Comparison of ENCODE assay signal across 18 cellular contexts in the genomic region with DNA sequence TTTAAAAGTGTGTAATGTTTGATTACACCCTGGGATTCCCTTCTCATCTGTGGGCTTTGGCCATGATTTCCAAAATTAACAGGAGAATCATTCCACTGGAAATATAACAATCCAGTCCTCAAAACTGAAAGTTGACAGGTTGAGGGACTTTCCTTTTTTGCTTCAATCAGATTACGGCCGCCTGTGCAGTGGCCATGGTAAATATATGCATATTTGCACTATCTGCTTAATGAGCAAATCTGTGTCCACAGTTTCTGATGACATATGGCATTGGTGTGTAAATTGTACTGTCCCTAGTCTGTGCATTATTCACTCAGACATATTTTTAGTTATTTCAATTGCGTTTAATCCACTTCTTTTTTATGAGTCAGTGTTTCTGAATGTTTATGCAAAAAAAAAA.
DNase-seq lines count a peak whose midpoint lies in the region; ATAC-seq and TF ChIP-seq lines count a peak whose summit lies in the region.
"Had no signal": no experiment of that assay in that cellular context is flagged by ENCODE, and none has a peak within 500 bp of the region (broad histone marks: within the 10 kb centered on the region; RNA-seq: fewer than 3 reads in every experiment).

No MANE protein-coding gene starts in this region.

- no peak for TF ChIP-seq EP300 in SK-N-SH (IDR thresholded peaks at IDR 0.05; ENCODE audit: borderline replicate concordance in 1 of 2, low read depth in 1 of 2, low read length in 1 of 2)

- peak overlapping the region in 1 of 2 experiments; percentile 27; a peak in 1 of 4 replicates for H3K4me3 ChIP-seq in SK-N-SH (ENCODE audit: low read depth in 2 of 2, low read length in 1 of 2)
- no peak overlapping the region for H3K4me3 ChIP-seq in mesodermal cell (ENCODE audit: extremely low read depth, insufficient read depth, low read length, poor library complexity, severe bottlenecking)
- H3K4me3 ChIP-seq in upper lobe of right lung, result no peak overlapping the region
- no peak overlapping the region for H3K4me3 ChIP-seq in WERI-Rb-1 (ENCODE audit: low read depth, low read length)
- H3K4me3 ChIP-seq: A549, BLaER1 had no signal

- H3K9ac ChIP-seq in SK-N-SH, result 0 out of 2 replicates have a peak overlapping the region, but pooled peaks have one; percentile 33
- H3K9ac ChIP-seq: BLaER1 had no signal

- peaks cover 14% of the 10 kb centered on the region for H3F3A ChIP-seq in SK-N-SH (replicated peaks; ENCODE audit: insufficient read depth)

- no peaks in the 10 kb centered on the region for H3K9me2 ChIP-seq in SK-N-SH

- H3K27ac ChIP-seq in SK-N-SH (ENCODE audit: low read depth in 2 of 2, low read length in 1 of 2) (peak overlapping the region in 1 of 2 experiments; percentile 69; a peak in 2 of 4 replicates), mesodermal cell (ENCODE audit: low read depth, low read length, severe bottlenecking) (peak overlapping the region; percentile 0), upper lobe of right lung (no peak overlapping the region), WERI-Rb-1 (no peak overlapping the region)
- H3K27ac ChIP-seq: 22Rv1, A549, BLaER1 had no signal

- H3K79me2 ChIP-seq in SK-N-SH (ENCODE audit: insufficient read depth), result no peaks in the 10 kb centered on the region

- H2AFZ ChIP-seq in SK-N-SH (ENCODE audit: low read depth), result no peak overlapping the region

- ATAC-seq in SK-N-SH treated with all-trans-retinoic acid at 6 μM for 48 hours (no peak), upper lobe of right lung (no peak), HG03097 (IDR thresholded peaks at IDR 0.05; ENCODE audit: low FRiP score, unreplicated experiment) (no peak)
- ATAC-seq: A549, HCT116 had no signal

- intact Hi-C loops in upper lobe of right lung (cut with DNase I), result no loop called here

- CTCF ChIA-PET in SK-N-SH (lab: Yijun Ruan, JAX), result no interaction called here

- no peaks in the 10 kb centered on the region for H3K9me3 ChIP-seq in SK-N-SH
- no peaks in the 10 kb centered on the region for H3K9me3 ChIP-seq in mesodermal cell (ENCODE audit: control insufficient read depth, low read length)
- H3K9me3 ChIP-seq in upper lobe of right lung, result no peaks in the 10 kb centered on the region
- H3K9me3 ChIP-seq in WERI-Rb-1 (ENCODE audit: severe bottlenecking), result no peaks in the 10 kb centered on the region
- H3K9me3 ChIP-seq: A549, BLaER1 had no signal

- TF ChIP-seq RAD21 in SK-N-SH (IDR thresholded peaks at IDR 0.05; ENCODE audit: low read length), result no peak

- POLR2A ChIA-PET in SK-N-SH (lab: Yijun Ruan, JAX), result no interaction called here

- no peaks in the 10 kb centered on the region for H3K27me3 ChIP-seq in SK-N-SH (ENCODE audit: insufficient read depth)
- H3K27me3 ChIP-seq in upper lobe of right lung, result no peaks in the 10 kb centered on the region
- H3K27me3 ChIP-seq in WERI-Rb-1 (ENCODE audit: insufficient read depth, low read depth, severe bottlenecking), result no peaks in the 10 kb centered on the region
- H3K27me3 ChIP-seq: BLaER1 had no signal

- H3K4me1 ChIP-seq in SK-N-SH (ENCODE audit: control insufficient read depth in 1 of 2, insufficient read depth in 2 of 2, low read depth in 1 of 2, low read length in 1 of 2), result peaks cover 0 to 18% of the 10 kb centered on the region in 2 experiments; a peak in 3 of 4 replicates
- no peaks in the 10 kb centered on the region for H3K4me1 ChIP-seq in mesodermal cell (ENCODE audit: control insufficient read depth, insufficient read depth, low read length, poor library complexity, severe bottlenecking)
- H3K4me1 ChIP-seq in upper lobe of right lung, result no peaks in the 10 kb centered on the region
- H3K4me1 ChIP-seq: BLaER1 had no signal

- no peak for TF ChIP-seq CTCF in SK-N-SH (IDR thresholded peaks at IDR 0.05)
- TF ChIP-seq CTCF in upper lobe of right lung (IDR thresholded peaks at IDR 0.05), result no peak
- no peak for TF ChIP-seq CTCF in WERI-Rb-1 (IDR thresholded peaks at IDR 0.05; ENCODE audit: low read depth, low read length)

- no peak for DNase-seq in SK-N-SH
- peak; percentile 26 for DNase-seq in astrocyte of the hippocampus (ENCODE audit: low read depth, low spot score)
- DNase-seq in medulla oblongata (ENCODE audit: extremely low spot score), result no peak
- no peak for DNase-seq in upper lobe of right lung
- no peak for DNase-seq in WERI-Rb-1
- DNase-seq: CD4-positive, alpha-beta memory T cell; DMS153; GF-D8; GOT3; H7; HFFc6 had no signal

- H3K36me3 ChIP-seq in SK-N-SH (replicated peaks in 1 of 2; ENCODE audit: control insufficient read depth in 1 of 2, insufficient read depth in 2 of 2, low read length in 1 of 2) (no peaks in the 10 kb centered on the region), mesodermal cell (ENCODE audit: control insufficient read depth, insufficient read depth, low read length) (peaks cover 6% of the 10 kb centered on the region), upper lobe of right lung (no peaks in the 10 kb centered on the region), WERI-Rb-1 (no peaks in the 10 kb centered on the region)
- H3K36me3 ChIP-seq: BLaER1 had no signal

- peak overlapping the region; percentile 55; the same call in 1 of the 2 replicates for H3K4me2 ChIP-seq in SK-N-SH
- H3K4me2 ChIP-seq: A549, BLaER1 had no signal

- WGBS in SK-N-SH (ENCODE audit: low lambda C conversion rate), result 40% methylated on average over 3 of the region's 3 CpGs
- no CpG with 5 or more reads among the region's 3 CpGs for WGBS in mesodermal cell (ENCODE audit: insufficient coverage in 2 of 2), 2 experiments

- no peaks in the 10 kb centered on the region for H4K20me1 ChIP-seq in SK-N-SH (ENCODE audit: insufficient read depth)
- H4K20me1 ChIP-seq: BLaER1 had no signal

TF ChIP-seq in SK-N-SH, 30 proteins besides CTCF, POLR2A, EP300 and RAD21 (continues in another document):
- TF ChIP-seq, protein P1, sequence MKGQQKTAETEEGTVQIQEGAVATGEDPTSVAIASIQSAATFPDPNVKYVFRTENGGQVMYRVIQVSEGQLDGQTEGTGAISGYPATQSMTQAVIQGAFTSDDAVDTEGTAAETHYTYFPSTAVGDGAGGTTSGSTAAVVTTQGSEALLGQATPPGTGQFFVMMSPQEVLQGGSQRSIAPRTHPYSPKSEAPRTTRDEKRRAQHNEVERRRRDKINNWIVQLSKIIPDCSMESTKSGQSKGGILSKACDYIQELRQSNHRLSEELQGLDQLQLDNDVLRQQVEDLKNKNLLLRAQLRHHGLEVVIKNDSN (IDR thresholded peaks at IDR 0.05; ENCODE audit: borderline replicate concordance, low read depth), result no peak
- TF ChIP-seq NRF1 (IDR thresholded peaks at IDR 0.05; ENCODE audit: low read depth, low read length) (no peak), GATA2 (CRISPR knock-in tag; IDR thresholded peaks at IDR 0.05) (no peak), EZH2phosphoT487 (IDR thresholded peaks at IDR 0.05; ENCODE audit: borderline replicate concordance, low read depth) (no peak)
- TF ChIP-seq, protein P2, sequence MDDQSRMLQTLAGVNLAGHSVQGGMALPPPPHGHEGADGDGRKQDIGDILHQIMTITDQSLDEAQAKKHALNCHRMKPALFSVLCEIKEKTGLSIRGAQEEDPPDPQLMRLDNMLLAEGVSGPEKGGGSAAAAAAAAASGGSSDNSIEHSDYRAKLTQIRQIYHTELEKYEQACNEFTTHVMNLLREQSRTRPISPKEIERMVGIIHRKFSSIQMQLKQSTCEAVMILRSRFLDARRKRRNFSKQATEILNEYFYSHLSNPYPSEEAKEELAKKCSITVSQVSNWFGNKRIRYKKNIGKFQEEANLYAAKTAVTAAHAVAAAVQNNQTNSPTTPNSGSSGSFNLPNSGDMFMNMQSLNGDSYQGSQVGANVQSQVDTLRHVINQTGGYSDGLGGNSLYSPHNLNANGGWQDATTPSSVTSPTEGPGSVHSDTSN (IDR thresholded peaks at IDR 0.05), result no peak
- TF ChIP-seq, protein P3, sequence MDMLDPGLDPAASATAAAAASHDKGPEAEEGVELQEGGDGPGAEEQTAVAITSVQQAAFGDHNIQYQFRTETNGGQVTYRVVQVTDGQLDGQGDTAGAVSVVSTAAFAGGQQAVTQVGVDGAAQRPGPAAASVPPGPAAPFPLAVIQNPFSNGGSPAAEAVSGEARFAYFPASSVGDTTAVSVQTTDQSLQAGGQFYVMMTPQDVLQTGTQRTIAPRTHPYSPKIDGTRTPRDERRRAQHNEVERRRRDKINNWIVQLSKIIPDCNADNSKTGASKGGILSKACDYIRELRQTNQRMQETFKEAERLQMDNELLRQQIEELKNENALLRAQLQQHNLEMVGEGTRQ (IDR thresholded peaks at IDR 0.05; ENCODE audit: borderline replicate concordance, low read depth, low read length), result no peak

TF ChIP-seq in SK-N-SH treated with all-trans-retinoic acid at 6 μM for 48 hours, 23 proteins besides CTCF, POLR2A, EP300 and RAD21:
- TF ChIP-seq ESRRG (CRISPR knock-in tag; IDR thresholded peaks at IDR 0.05), result no peak
- no peak for TF ChIP-seq ZC3H10 (CRISPR knock-in tag; IDR thresholded peaks at IDR 0.05)
- TF ChIP-seq TCF4 (CRISPR knock-in tag; IDR thresholded peaks at IDR 0.05; ENCODE audit: borderline replicate concordance), result no peak
- no peak for TF ChIP-seq BACH2 (CRISPR knock-in tag; IDR thresholded peaks at IDR 0.05; ENCODE audit: borderline replicate concordance)
- no peak for TF ChIP-seq OSR1 (CRISPR knock-in tag; IDR thresholded peaks at IDR 0.05)
- no peak for TF ChIP-seq ISL1 (CRISPR knock-in tag; IDR thresholded peaks at IDR 0.05)
- TF ChIP-seq ZNF565 (CRISPR knock-in tag; conservative IDR thresholded peaks at IDR 0.05; ENCODE audit: low read depth), result no peak
- no peak for TF ChIP-seq PPARA (CRISPR knock-in tag; IDR thresholded peaks at IDR 0.05; ENCODE audit: borderline replicate concordance)
- no peak for TF ChIP-seq ZNF8 (CRISPR knock-in tag; IDR thresholded peaks at IDR 0.05)
- TF ChIP-seq TOX (CRISPR knock-in tag; IDR thresholded peaks at IDR 0.05; ENCODE audit: borderline replicate concordance), result no peak
- TF ChIP-seq, protein P4, sequence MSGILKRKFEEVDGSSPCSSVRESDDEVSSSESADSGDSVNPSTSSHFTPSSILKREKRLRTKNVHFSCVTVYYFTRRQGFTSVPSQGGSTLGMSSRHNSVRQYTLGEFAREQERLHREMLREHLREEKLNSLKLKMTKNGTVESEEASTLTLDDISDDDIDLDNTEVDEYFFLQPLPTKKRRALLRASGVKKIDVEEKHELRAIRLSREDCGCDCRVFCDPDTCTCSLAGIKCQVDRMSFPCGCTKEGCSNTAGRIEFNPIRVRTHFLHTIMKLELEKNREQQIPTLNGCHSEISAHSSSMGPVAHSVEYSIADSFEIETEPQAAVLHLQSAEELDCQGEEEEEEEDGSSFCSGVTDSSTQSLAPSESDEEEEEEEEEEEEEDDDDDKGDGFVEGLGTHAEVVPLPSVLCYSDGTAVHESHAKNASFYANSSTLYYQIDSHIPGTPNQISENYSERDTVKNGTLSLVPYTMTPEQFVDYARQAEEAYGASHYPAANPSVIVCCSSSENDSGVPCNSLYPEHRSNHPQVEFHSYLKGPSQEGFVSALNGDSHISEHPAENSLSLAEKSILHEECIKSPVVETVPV (CRISPR knock-in tag; IDR thresholded peaks at IDR 0.05), result no peak
